Comparison of ENCODE assay signal across 23 cellular contexts in the genomic region with DNA sequence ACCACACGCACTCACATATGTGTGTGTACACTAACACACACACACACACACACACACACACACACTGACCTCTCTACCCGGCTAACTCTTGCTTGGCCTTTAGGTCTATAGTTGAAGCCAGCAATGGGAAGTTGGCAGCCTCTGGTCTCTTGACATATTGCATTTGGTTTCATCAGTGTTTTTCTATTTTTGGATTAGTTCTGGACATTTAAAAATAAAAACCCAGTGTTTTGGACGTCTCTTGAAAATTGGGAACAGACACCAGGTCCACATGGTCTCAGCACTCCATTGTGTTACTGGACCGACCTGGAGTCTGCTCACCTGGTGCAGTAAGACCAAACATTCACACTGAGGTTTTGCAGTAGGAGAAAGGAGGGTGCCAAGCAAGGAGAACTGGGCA. TPM values are rescaled to one million over a fixed set of nuclear protein-coding genes. Genes with fewer than 3 reads are reported as not detected.
DNase-seq lines count a peak whose midpoint lies in the region; ATAC-seq and TF ChIP-seq lines count a peak whose summit lies in the region.
"Had no signal": no experiment of that assay in that cellular context is flagged by ENCODE, and none has a peak within 500 bp of the region (broad histone marks: within the 10 kb centered on the region; RNA-seq: fewer than 3 reads in every experiment).

No MANE protein-coding gene starts in this region.

- no peak overlapping the region for H3K56ac ChIP-seq in IMR-90 (ENCODE audit: extremely low read depth, insufficient read depth, low read length)

- CTCF ChIA-PET in IMR-90 (lab: Yijun Ruan, JAX), result interaction anchor here (0.6 to 0.9 kb wide), 2 partner anchors 16 to 634 kb away, joined by 3 to 4 read pairs; no protein-coding TSS in a partner anchor

- no peaks in the 10 kb centered on the region for H3K9me3 ChIP-seq in IMR-90 (ENCODE audit: control insufficient read depth, insufficient read depth, low read length)
- no peaks in the 10 kb centered on the region for H3K9me3 ChIP-seq in gastrocnemius medialis
- H3K9me3 ChIP-seq: adrenal gland, breast epithelium, vagina had no signal

- no peak overlapping the region for H2AFZ ChIP-seq in IMR-90 (replicated peaks; ENCODE audit: low read length, poor library complexity)

- no peak for DNase-seq in IMR-90
- peak; percentile 94 for DNase-seq in cerebellar cortex (ENCODE audit: low spot score)
- no peak for DNase-seq in left ventricle myocardium superior
- no peak for DNase-seq in gastrocnemius medialis
- no peak for DNase-seq in GDM1 (lab: John Stamatoyannopoulos, UW)
- DNase-seq in glomerular visceral epithelial cell (ENCODE audit: extremely low spot score), result no peak
- no peak for DNase-seq in natural killer cell treated with Interleukin-12 subunit alpha and Interleukin-12 subunit beta and Interleukin-15 and Interleukin-18, amount 100 ng/mL, for 72 hours (ENCODE audit: low spot score)
- DNase-seq: ACHN; activated CD4-positive, alpha-beta T cell treated with anti-CD3 and anti-CD28 coated beads, Interleukin-2, amount 50 U/mL, for 1 hour; activated CD8-positive, alpha-beta memory T cell treated with anti-CD3 and anti-CD28 coated beads, Interleukin-2, amount 50 U/mL, for 48 hours; activated effector memory CD4-positive, alpha-beta T cell treated with anti-CD3 and anti-CD28 coated beads, Interleukin-2, amount 50 U/mL, for 16 hours; left cardiac atrium; NCI-H146; NCI-H82; nucleus accumbens; stimulated activated CD4-positive, alpha-beta T cell treated with anti-CD3 and anti-CD28 coated beads, Interleukin-4, amount 100 ng/mL, for 4 hours; T-helper 17 cell had no signal

- H3K9me3 Mint-ChIP-seq in natural killer cell treated with Interleukin-12 subunit alpha and Interleukin-12 subunit beta and Interleukin-15 and Interleukin-18, amount 100 ng/mL, for 72 hours, result no peaks in the 10 kb centered on the region

- POLR2A ChIA-PET in IMR-90 (lab: Charles Lee; ENCODE audit: unreplicated experiment), result no interaction called here

- no peak overlapping the region for H2BK5ac ChIP-seq in IMR-90 (ENCODE audit: low read depth, low read length, poor library complexity, severe bottlenecking)

- intact Hi-C loops in IMR-90 (cut with micrococcal nuclease) (no loop called here), left ventricle myocardium superior (cut with micrococcal nuclease) (no loop called here), gastrocnemius medialis (cut with DNase I; ENCODE audit: low total_unique reads) (no loop called here)

- no peak overlapping the region; the same call in 1 of the 2 replicates for H3K4ac ChIP-seq in IMR-90 (ENCODE audit: low read depth, low read length)

- H3K14ac ChIP-seq in IMR-90 (replicated peaks; ENCODE audit: low read depth, low read length), result 0 out of 2 replicates have a peak overlapping the region, but pooled peaks have one; percentile 30

- peaks cover 3% of the 10 kb centered on the region; the same call in 1 of the 2 replicates for H3K9me1 ChIP-seq in IMR-90 (ENCODE audit: insufficient read depth, low read length)

- H3K27me3 ChIP-seq in IMR-90 (ENCODE audit: control insufficient read depth, insufficient read depth, low read length) (no peaks in the 10 kb centered on the region), gastrocnemius medialis (no peaks in the 10 kb centered on the region)
- H3K27me3 ChIP-seq: adrenal gland, breast epithelium, vagina had no signal

- TF ChIP-seq CTCF in IMR-90 (conservative IDR thresholded peaks at IDR 0.05; ENCODE audit: low read depth, low read length) (no peak), gastrocnemius medialis (IDR thresholded peaks at IDR 0.05 in 4 of 5, conservative IDR thresholded peaks at IDR 0.05 in 1 of 5) (no peak)

- H3K27ac ChIP-seq in IMR-90 (ENCODE audit: insufficient read depth, low read length), result no peak overlapping the region
- H3K27ac ChIP-seq in gastrocnemius medialis, result peak overlapping the region; percentile 2 to 40 (median 20)
- H3K27ac ChIP-seq: C4-2B, vagina, VCaP had no signal

- H3K27ac Mint-ChIP-seq in natural killer cell treated with Interleukin-12 subunit alpha and Interleukin-12 subunit beta and Interleukin-15 and Interleukin-18, amount 100 ng/mL, for 72 hours, result no peak overlapping the region
- H3K27ac Mint-ChIP-seq: T-helper 17 cell had no signal

- peaks cover 2 to 6% of the 10 kb centered on the region in 2 donors for H3K27me3 Mint-ChIP-seq in natural killer cell treated with Interleukin-12 subunit alpha and Interleukin-12 subunit beta and Interleukin-15 and Interleukin-18, amount 100 ng/mL, for 72 hours

- no peaks in the 10 kb centered on the region for H3K4me1 Mint-ChIP-seq in natural killer cell treated with Interleukin-12 subunit alpha and Interleukin-12 subunit beta and Interleukin-15 and Interleukin-18, amount 100 ng/mL, for 72 hours (ENCODE audit: low read depth in 2 of 2)
- H3K4me1 Mint-ChIP-seq: T-helper 17 cell had no signal

- TF ChIP-seq RAD21 in IMR-90 (IDR thresholded peaks at IDR 0.05; ENCODE audit: low read length), result no peak

- in situ Hi-C loops in IMR-90 (cut with MboI; ENCODE audit: low sequenced_read_pairs), result no loop called here
- in situ Hi-C loops in gastrocnemius medialis (cut with MboI; ENCODE audit: low sequenced_read_pairs in 4 of 4), result no loop called here

- no peak overlapping the region for H3K4me3 Mint-ChIP-seq in natural killer cell treated with Interleukin-12 subunit alpha and Interleukin-12 subunit beta and Interleukin-15 and Interleukin-18, amount 100 ng/mL, for 72 hours
- H3K4me3 Mint-ChIP-seq: T-helper 17 cell had no signal

- 0 out of 2 replicates have a peak overlapping the region, but pooled peaks have one; percentile 28 for H2BK20ac ChIP-seq in IMR-90 (ENCODE audit: low read depth, low read length)

- no peak overlapping the region for H2BK15ac ChIP-seq in IMR-90 (ENCODE audit: low read depth, low read length)

- no peak overlapping the region for H2AK9ac ChIP-seq in IMR-90 (replicated peaks; ENCODE audit: low read depth, low read length, poor library complexity)

- no peaks in the 10 kb centered on the region for H4K20me1 ChIP-seq in IMR-90 (ENCODE audit: insufficient read depth, low read length)

- no peak overlapping the region for H2AK5ac ChIP-seq in IMR-90 (ENCODE audit: low read depth, low read length)

- TF ChIP-seq POLR2A in IMR-90 (IDR thresholded peaks at IDR 0.05; ENCODE audit: low read depth, low read length), result no peak
- no peak for TF ChIP-seq POLR2A in gastrocnemius medialis (IDR thresholded peaks at IDR 0.05)

- H2BK120ac ChIP-seq in IMR-90 (ENCODE audit: low read depth, low read length), result peak overlapping the region; percentile 51

- H3K9ac ChIP-seq in IMR-90 (ENCODE audit: low read depth, low read length), result no peak overlapping the region

- BruUV-seq in IMR-90 (replicated peaks; lab: Mats Ljungman, UMichigan), result no TSS peak

- dilution Hi-C loops in IMR-90 (cut with HindIII; ENCODE audit: low sequenced_read_pairs, unreplicated experiment), result no loop called here

- H3K79me1 ChIP-seq in IMR-90 (ENCODE audit: low read depth in 1 of 2, low read length in 2 of 2), result no peaks in the 10 kb centered on the region

- ATAC-seq in IMR-90 (ENCODE audit: low read depth), result no peak
- peak; percentile 38 for ATAC-seq in left ventricle myocardium superior
- ATAC-seq in gastrocnemius medialis, result no peak
- no peak for ATAC-seq in GM19351 (IDR thresholded peaks at IDR 0.05; ENCODE audit: unreplicated experiment)
- no peak for ATAC-seq in natural killer cell treated with Interleukin-12 subunit alpha and Interleukin-12 subunit beta and Interleukin-15 and Interleukin-18, amount 100 ng/mL, for 72 hours
- ATAC-seq: T-helper 17 cell had no signal

- H3K4me3 ChIP-seq in IMR-90 (ENCODE audit: insufficient read depth, low read depth, low read length) (no peak overlapping the region), gastrocnemius medialis (no peak overlapping the region)
- H3K4me3 ChIP-seq: adrenal gland, breast epithelium, vagina had no signal

- no peak overlapping the region for H3K23ac ChIP-seq in IMR-90 (ENCODE audit: low read depth, low read length)

- H4K91ac ChIP-seq in IMR-90 (ENCODE audit: insufficient read depth, low read depth, low read length), result no peak overlapping the region

- peaks cover 6% of the 10 kb centered on the region for H3K4me1 ChIP-seq in IMR-90 (ENCODE audit: control insufficient read depth, insufficient read depth, low read length)
- H3K4me1 ChIP-seq in gastrocnemius medialis, result peaks cover 14 to 25% of the 10 kb centered on the region in 2 donors

- H3K36me3 ChIP-seq in IMR-90 (ENCODE audit: control insufficient read depth, insufficient read depth, low read length), result no peaks in the 10 kb centered on the region
- no peaks in the 10 kb centered on the region for H3K36me3 ChIP-seq in gastrocnemius medialis
- H3K36me3 ChIP-seq: adrenal gland, breast epithelium, vagina had no signal

- peak overlapping the region in 1 of 2 experiments; percentile 50; a peak in 2 of 4 replicates for H4K8ac ChIP-seq in IMR-90 (ENCODE audit: low read depth in 2 of 2, low read length in 2 of 2)

- WGBS in IMR-90 (ENCODE audit: extremely low coverage in 2 of 2, insufficient read length in 1 of 2), 2 experiments, result no CpG with 5 or more reads among the region's 4 CpGs

- H3K18ac ChIP-seq in IMR-90 (ENCODE audit: low read depth, low read length), result no peak overlapping the region

- no peaks in the 10 kb centered on the region for H3K36me3 Mint-ChIP-seq in natural killer cell treated with Interleukin-12 subunit alpha and Interleukin-12 subunit beta and Interleukin-15 and Interleukin-18, amount 100 ng/mL, for 72 hours

- H3K4me2 ChIP-seq in IMR-90 (ENCODE audit: low read depth, low read length), result no peak overlapping the region

- H4K5ac ChIP-seq in IMR-90 (ENCODE audit: low read depth, low read length), result no peak overlapping the region

TF ChIP-seq in IMR-90, 13 proteins besides CTCF, POLR2A, EP300 and RAD21:
- no peak for TF ChIP-seq NFE2L2 (IDR thresholded peaks at IDR 0.05; ENCODE audit: low read depth, low read length)

RNA-seq across cellular contexts. Expression of a gene that starts 50.4 kb away (rescaled TPM):
- total RNA-seq in IMR-90 (2012; rRNA removed) (13.9 and 14.3 TPM in 2 replicates), left ventricle myocardium superior (10.0 TPM), gastrocnemius medialis (under 1 TPM; 0.22 to 0.55 (median 0.47) TPM)
- 11.8 and 12.9 TPM in 2 replicates for polyA plus RNA-seq in IMR-90 (2012; rRNA removed)
- polyA plus RNA-seq in IMR-90 (2012; cell fraction: cytosol; rRNA removed), result 6.9 and 9.7 TPM in 2 replicates
- 19.3 and 34.3 TPM in 2 replicates for polyA plus RNA-seq in IMR-90 (2012; cell fraction: nucleus; rRNA removed; ENCODE audit: low replicate concordance)
- total RNA-seq in natural killer cell treated with Interleukin-12 subunit alpha and Interleukin-12 subunit beta and Interleukin-15 and Interleukin-18, amount 100 ng/mL, for 72 hours, result 1 to 10 TPM in 1 of 2 donors, not detected in 1; 1.5 TPM
